Comparison of ENCODE assay signal across 23 cellular contexts in genomic region chr2:106800180-106800579, GRCh38.
A peak's percentile ranks its signal among the peaks of the same experiment; 100 is the strongest.
DNase-seq lines count a peak whose midpoint lies in the region; ATAC-seq, FAIRE-seq and TF ChIP-seq lines count a peak whose summit lies in the region.
"Had no signal": no experiment of that assay in that cellular context is flagged by ENCODE, and none has a peak within 500 bp of the region (broad histone marks: within the 10 kb centered on the region; RNA-seq: fewer than 3 reads in every experiment).

No MANE protein-coding gene starts in this region.

- H3K36me3 ChIP-seq in HepG2 (replicated peaks in 1 of 2; ENCODE audit: control insufficient read depth in 1 of 2, insufficient read depth in 2 of 2, low read length in 2 of 2) (no peaks in the 10 kb centered on the region), right lobe of liver (no peaks in the 10 kb centered on the region), bronchial epithelial cell (ENCODE audit: control insufficient read depth, insufficient read depth, low read length) (no peaks in the 10 kb centered on the region)
- H3K36me3 ChIP-seq: HAP-1 had no signal

- POLR2A ChIA-PET in HepG2 (lab: Yijun Ruan, JAX) = no interaction called here
- POLR2A ChIA-PET in activated CD8-positive, alpha-beta T cell treated with anti-CD3 and anti-CD28 coated beads, Interleukin-2, amount 10 ng/mL, durations not matched to agents 7 days and 5 days (lab: Charles Lee) = no interaction called here

- H3K9ac ChIP-seq in HepG2 (ENCODE audit: insufficient read depth, low read depth, low read length) = no peak overlapping the region

- intact Hi-C loops in HepG2 (cut with micrococcal nuclease; ENCODE audit: unreplicated experiment) = no loop called here
- intact Hi-C loops in right lobe of liver (cut with DNase I) = no loop called here

- no peak overlapping the region for H2AFZ ChIP-seq in HepG2 (ENCODE audit: low read length)

- H3K79me2 ChIP-seq in HepG2 (ENCODE audit: insufficient read depth, low read length) = no peaks in the 10 kb centered on the region

- no peak for TF ChIP-seq CTCF in HepG2 (CRISPR knock-in tag; IDR thresholded peaks at IDR 0.05)
- no peak for TF ChIP-seq CTCF in right lobe of liver (IDR thresholded peaks at IDR 0.05)
- no peak for TF ChIP-seq CTCF in bronchial epithelial cell (IDR thresholded peaks at IDR 0.05; ENCODE audit: insufficient read depth, low read length, severe bottlenecking)
- TF ChIP-seq CTCF in glutamatergic neuron (IDR thresholded peaks at IDR 0.05; ENCODE audit: partially characterized antibody, unreplicated experiment) = no peak

- peaks cover 9% of the 10 kb centered on the region for H3K4me1 Mint-ChIP-seq in glutamatergic neuron (ENCODE audit: low read depth, unreplicated experiment)
- H3K4me1 Mint-ChIP-seq in activated CD8-positive, alpha-beta T cell treated with anti-CD3 and anti-CD28 coated beads, Interleukin-2, amount 10 ng/mL, durations not matched to agents 7 days and 5 days (ENCODE audit: low read depth) = no peaks in the 10 kb centered on the region
- H3K4me1 Mint-ChIP-seq: CD4-positive, alpha-beta memory T cell had no signal

- ATAC-seq in HepG2 (no peak), right lobe of liver (no peak), GM18868 (IDR thresholded peaks at IDR 0.05; ENCODE audit: unreplicated experiment) (no peak)
- ATAC-seq in activated CD8-positive, alpha-beta T cell treated with anti-CD3 and anti-CD28 coated beads, Interleukin-2, amount 10 ng/mL, durations not matched to agents 7 days and 5 days = no peak
- ATAC-seq: A549 had no signal

- TF ChIP-seq RAD21 in HepG2 (CRISPR knock-in tag; IDR thresholded peaks at IDR 0.05) = no peak

- H3K4me3 ChIP-seq in HepG2 (replicated peaks in 1 of 3; ENCODE audit: insufficient read depth in 1 of 3, low read depth in 2 of 3, low read length in 3 of 3) (no peak overlapping the region), right lobe of liver (no peak overlapping the region), bronchial epithelial cell (ENCODE audit: low read depth, low read length) (no peak overlapping the region)
- H3K4me3 ChIP-seq: A549, HAP-1 had no signal

- H3K27me3 ChIP-seq in HepG2 (ENCODE audit: control insufficient read depth in 1 of 2, insufficient read depth in 2 of 2, low read length in 2 of 2) (no peaks in the 10 kb centered on the region; a peak in 1 of 5 replicates), right lobe of liver (no peaks in the 10 kb centered on the region), bronchial epithelial cell (ENCODE audit: control insufficient read depth, insufficient read depth, low read length) (no peaks in the 10 kb centered on the region)

- peaks cover 2% of the 10 kb centered on the region for H3K27me3 Mint-ChIP-seq in glutamatergic neuron (ENCODE audit: unreplicated experiment)
- H3K27me3 Mint-ChIP-seq in activated CD8-positive, alpha-beta T cell treated with anti-CD3 and anti-CD28 coated beads, Interleukin-2, amount 10 ng/mL, durations not matched to agents 7 days and 5 days (ENCODE audit: low read depth) = no peaks in the 10 kb centered on the region

- no peak for FAIRE-seq in HepG2 (lab: Jason Lieb, UNC)
- peak; percentile 7 for FAIRE-seq in bronchial epithelial cell (lab: Jason Lieb, UNC)
- FAIRE-seq: A549, GM12891, GM18507, H54 had no signal

- no peaks in the 10 kb centered on the region for H3K36me3 Mint-ChIP-seq in glutamatergic neuron (ENCODE audit: unreplicated experiment)
- H3K36me3 Mint-ChIP-seq in activated CD8-positive, alpha-beta T cell treated with anti-CD3 and anti-CD28 coated beads, Interleukin-2, amount 10 ng/mL, durations not matched to agents 7 days and 5 days (ENCODE audit: low read depth) = no peaks in the 10 kb centered on the region
- H3K36me3 Mint-ChIP-seq: CD4-positive, alpha-beta memory T cell had no signal

- WGBS in HepG2 (ENCODE audit: low lambda C conversion rate) = 38% methylated on average over 4 of the region's 4 CpGs
- WGBS in right lobe of liver (ENCODE audit: insufficient coverage, low coverage, low lambda C conversion rate, missing lambda C conversion rate) = 77% methylated on average over 3 of the region's 4 CpGs

- no TSS peak for BruUV-seq in HepG2 (replicated peaks; lab: Mats Ljungman, UMichigan)

- no peak for DNase-seq in HepG2 (ENCODE audit: low spot score)
- DNase-seq in right lobe of liver = no peak
- DNase-seq in bronchial epithelial cell (ENCODE audit: low read depth) = no peak
- DNase-seq in glutamatergic neuron = no peak
- DNase-seq in activated CD8-positive, alpha-beta T cell treated with anti-CD3 and anti-CD28 coated beads, Interleukin-2, amount 10 ng/mL, durations not matched to agents 7 days and 5 days = no peak
- no peak for DNase-seq in AG08395 (ENCODE audit: low spot score)
- DNase-seq: 8988T; ACHN; C1 segment of cervical spinal cord; Calu3; CD4-positive, alpha-beta memory T cell; COR-L47; DMS53; DMS79 treated with DMSO at 0.1 percent for 48 hours; GF-D8; GOT3; HFFc6 had no signal

- H3K9me3 Mint-ChIP-seq in glutamatergic neuron (ENCODE audit: unreplicated experiment) = peaks cover 2% of the 10 kb centered on the region
- H3K9me3 Mint-ChIP-seq in activated CD8-positive, alpha-beta T cell treated with anti-CD3 and anti-CD28 coated beads, Interleukin-2, amount 10 ng/mL, durations not matched to agents 7 days and 5 days (ENCODE audit: insufficient read depth) = no peaks in the 10 kb centered on the region
- H3K9me3 Mint-ChIP-seq: CD4-positive, alpha-beta memory T cell had no signal

- H3K27ac ChIP-seq in HepG2 (ENCODE audit: extremely low read length, insufficient read depth, low read length) (no peak overlapping the region), right lobe of liver (no peak overlapping the region)
- H3K27ac ChIP-seq: A549 had no signal

- H3K4me1 ChIP-seq in HepG2 (ENCODE audit: insufficient read depth, low read length) = no peaks in the 10 kb centered on the region
- H3K4me1 ChIP-seq in right lobe of liver = no peaks in the 10 kb centered on the region
- H3K4me1 ChIP-seq: A549, HAP-1 had no signal

- TF ChIP-seq EP300 in HepG2 (IDR thresholded peaks at IDR 0.05; ENCODE audit: low read depth in 2 of 2, low read length in 2 of 2) (no peak), HepG2 (CRISPR knock-in tag; IDR thresholded peaks at IDR 0.05; ENCODE audit: borderline replicate concordance) (no peak)

- no peak overlapping the region for H3K4me3 Mint-ChIP-seq in glutamatergic neuron (ENCODE audit: unreplicated experiment)
- no peak overlapping the region for H3K4me3 Mint-ChIP-seq in activated CD8-positive, alpha-beta T cell treated with anti-CD3 and anti-CD28 coated beads, Interleukin-2, amount 10 ng/mL, durations not matched to agents 7 days and 5 days
- H3K4me3 Mint-ChIP-seq: CD4-positive, alpha-beta memory T cell; HFFc6 had no signal

- no peaks in the 10 kb centered on the region for H4K20me1 ChIP-seq in HepG2 (ENCODE audit: insufficient read depth, low read length)

- H3K27ac Mint-ChIP-seq in glutamatergic neuron (ENCODE audit: unreplicated experiment) = peak overlapping the region; percentile 3
- H3K27ac Mint-ChIP-seq in activated CD8-positive, alpha-beta T cell treated with anti-CD3 and anti-CD28 coated beads, Interleukin-2, amount 10 ng/mL, durations not matched to agents 7 days and 5 days = no peak overlapping the region
- H3K27ac Mint-ChIP-seq: CD4-positive, alpha-beta memory T cell; HFFc6 had no signal

- CTCF ChIA-PET in HepG2 (lab: Yijun Ruan, JAX; ENCODE audit: low intra/inter-chr PET ratio, low total read pairs) = no interaction called here
- CTCF ChIA-PET in activated CD8-positive, alpha-beta T cell treated with anti-CD3 and anti-CD28 coated beads, Interleukin-2, amount 10 ng/mL, durations not matched to agents 7 days and 5 days (lab: Charles Lee) = no interaction called here

- TF ChIP-seq POLR2A in HepG2 (IDR thresholded peaks at IDR 0.05; ENCODE audit: insufficient read depth in 1 of 2, low read depth in 2 of 2, low read length in 2 of 2) (no peak), right lobe of liver (IDR thresholded peaks at IDR 0.05) (no peak)

- H3K9me3 ChIP-seq in HepG2 (ENCODE audit: low read length) (no peaks in the 10 kb centered on the region), right lobe of liver (no peaks in the 10 kb centered on the region)
- H3K9me3 ChIP-seq: A549, HAP-1 had no signal

- in situ Hi-C loops in HepG2 (cut with HindIII; ENCODE audit: extremely low pct_ligation_motif_present, low pct_unique_long_range_greater_than_20kb) = no loop called here

- H3K4me2 ChIP-seq in HepG2 (ENCODE audit: low read depth, low read length) = no peak overlapping the region
- H3K4me2 ChIP-seq: A549 had no signal

TF ChIP-seq in HepG2, 621 proteins besides CTCF, POLR2A, EP300 and RAD21 (continues in another document):
- TF ChIP-seq ZNF510 (CRISPR knock-in tag; IDR thresholded peaks at IDR 0.05; ENCODE audit: low read depth) = no peak
- no peak for TF ChIP-seq NCOA1 (CRISPR knock-in tag; IDR thresholded peaks at IDR 0.05)
